ENCODE assay signal across 13 cellular contexts in genomic region chr17:2420131-2420530, GRCh38.
"Had no signal": no experiment of that assay in that cellular context is flagged by ENCODE, and none has a peak within 500 bp of the region (broad histone marks: within the 10 kb centered on the region; RNA-seq: fewer than 3 reads in every experiment).

No MANE protein-coding gene starts in this region.

- H3K4me1 ChIP-seq: lower lobe of right lung had no signal

- H3K27ac Mint-ChIP-seq: activated B cell treated with CpG ODN at 0.5 μM for 24 hours; activated CD4-positive, alpha-beta T cell treated with anti-CD3 and anti-CD28 coated beads, Interleukin-2, amount 10 ng/mL, durations not matched to agents 24 days and 14 days; activated naive CD8-positive, alpha-beta T cell; effector memory CD8-positive, alpha-beta T cell; immature natural killer cell had no signal

- H3K4me3 Mint-ChIP-seq: activated B cell treated with CpG ODN at 0.5 μM for 24 hours; activated CD4-positive, alpha-beta T cell treated with anti-CD3 and anti-CD28 coated beads, Interleukin-2, amount 10 ng/mL, durations not matched to agents 24 days and 14 days; activated naive CD8-positive, alpha-beta T cell; effector memory CD8-positive, alpha-beta T cell; immature natural killer cell; naive B cell; stimulated activated effector memory CD8-positive, alpha-beta T cell treated with anti-CD3 and anti-CD28 coated beads, Interleukin-12 subunit alpha, Interleukin-12 subunit beta, amount 100 ng/mL, for 72 hours had no signal

- H3K36me3 Mint-ChIP-seq: activated naive CD8-positive, alpha-beta T cell had no signal

- H3K27me3 Mint-ChIP-seq: activated B cell treated with CpG ODN at 0.5 μM for 24 hours; activated CD4-positive, alpha-beta T cell treated with anti-CD3 and anti-CD28 coated beads, Interleukin-2, amount 10 ng/mL, durations not matched to agents 24 days and 14 days; activated naive CD8-positive, alpha-beta T cell; effector memory CD8-positive, alpha-beta T cell; naive B cell had no signal

- H3K4me1 Mint-ChIP-seq: activated B cell treated with CpG ODN at 0.5 μM for 24 hours; stimulated activated effector memory CD8-positive, alpha-beta T cell treated with anti-CD3 and anti-CD28 coated beads, Interleukin-12 subunit alpha, Interleukin-12 subunit beta, amount 100 ng/mL, for 72 hours had no signal

- H3K4me3 ChIP-seq: coronary artery, lower lobe of right lung, smooth muscle cell had no signal

- ATAC-seq: effector memory CD8-positive, alpha-beta T cell; lower lobe of right lung; stimulated activated effector memory CD8-positive, alpha-beta T cell treated with anti-CD3 and anti-CD28 coated beads, Interleukin-12 subunit alpha, Interleukin-12 subunit beta, amount 100 ng/mL, for 72 hours had no signal

- DNase-seq: activated B cell treated with CpG ODN at 0.5 μM for 24 hours; activated CD4-positive, alpha-beta T cell treated with anti-CD3 and anti-CD28 coated beads, Interleukin-2, amount 10 ng/mL, durations not matched to agents 24 days and 14 days; activated effector memory CD4-positive, alpha-beta T cell treated with anti-CD3 and anti-CD28 coated beads, Interleukin-2, amount 50 U/mL, for 16 hours; effector memory CD8-positive, alpha-beta T cell; immature natural killer cell; lower lobe of right lung; naive B cell; T-helper 2 cell; trophoblast cell had no signal

- H3K9me3 ChIP-seq: lower lobe of right lung had no signal

- H3K27ac ChIP-seq: coronary artery, lower lobe of right lung had no signal

- H3K9me3 Mint-ChIP-seq: activated B cell treated with CpG ODN at 0.5 μM for 24 hours; activated CD4-positive, alpha-beta T cell treated with anti-CD3 and anti-CD28 coated beads, Interleukin-2, amount 10 ng/mL, durations not matched to agents 24 days and 14 days; effector memory CD8-positive, alpha-beta T cell; immature natural killer cell; naive B cell; stimulated activated effector memory CD8-positive, alpha-beta T cell treated with anti-CD3 and anti-CD28 coated beads, Interleukin-12 subunit alpha, Interleukin-12 subunit beta, amount 100 ng/mL, for 72 hours had no signal
